8 cellular contexts compared by ENCODE assay signal in the genomic region with DNA sequence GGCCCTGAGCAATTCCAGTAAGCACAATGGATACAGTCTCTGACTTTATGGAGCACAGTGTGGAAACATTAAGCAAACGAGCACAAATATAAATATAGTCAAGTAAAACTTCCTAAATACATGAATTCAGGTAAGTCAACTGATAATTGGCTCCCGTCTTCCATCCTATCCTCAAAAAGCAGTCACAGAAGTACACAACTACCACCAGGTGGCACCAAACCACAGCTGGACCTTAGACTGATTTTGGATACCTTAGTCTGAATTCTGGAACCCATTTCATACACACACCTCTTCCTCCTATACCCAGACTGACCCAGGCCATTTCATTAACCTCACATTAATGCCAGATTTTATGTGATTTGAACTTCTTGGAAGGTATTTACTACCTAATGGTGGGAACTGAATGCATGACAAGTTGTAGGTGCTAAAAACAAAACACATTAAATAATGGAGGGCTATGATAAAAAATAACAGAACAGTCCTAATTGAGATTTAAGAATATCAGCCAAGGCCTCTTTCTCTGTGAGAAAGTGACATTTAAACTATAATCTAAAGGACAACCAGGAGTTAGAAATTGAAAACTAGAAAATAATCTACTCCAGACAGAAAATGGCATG.
DNase-seq lines count a peak whose midpoint lies in the region; ATAC-seq and TF ChIP-seq lines count a peak whose summit lies in the region.

No MANE protein-coding gene starts in this region.

- H3K27me3 ChIP-seq in lung (ENCODE audit: control insufficient read depth, insufficient read depth): no peaks in the 10 kb centered on the region

- no peaks in the 10 kb centered on the region for H3K27me3 Mint-ChIP-seq in activated CD4-positive, alpha-beta T cell treated with anti-CD3 and anti-CD28 coated beads, Interleukin-2, amount 10 ng/mL, durations not matched to agents 24 days and 14 days

- WGBS in lung, 2 donors: 11% methylated on average over 2 of the region's 2 CpGs

- H3K9me3 ChIP-seq in lung (ENCODE audit: control insufficient read depth in 2 of 2, insufficient read depth in 1 of 2, low read length in 1 of 2): no peaks in the 10 kb centered on the region

- H3K4me3 Mint-ChIP-seq in activated CD4-positive, alpha-beta T cell treated with anti-CD3 and anti-CD28 coated beads, Interleukin-2, amount 10 ng/mL, durations not matched to agents 24 days and 14 days: no peak overlapping the region

- H3K4me1 Mint-ChIP-seq in activated CD4-positive, alpha-beta T cell treated with anti-CD3 and anti-CD28 coated beads, Interleukin-2, amount 10 ng/mL, durations not matched to agents 24 days and 14 days: peaks cover 4% of the 10 kb centered on the region

- peak; percentile 86 for TF ChIP-seq CTCF in lung (IDR thresholded peaks at IDR 0.05; ENCODE audit: control extremely low read depth, extremely low read depth)

- no peaks in the 10 kb centered on the region for H3K4me1 ChIP-seq in lung (ENCODE audit: control insufficient read depth in 2 of 2, insufficient read depth in 2 of 2, low read length in 2 of 2)

- no peak overlapping the region for H3K4me3 ChIP-seq in lung

- H3K27ac Mint-ChIP-seq in activated CD4-positive, alpha-beta T cell treated with anti-CD3 and anti-CD28 coated beads, Interleukin-2, amount 10 ng/mL, durations not matched to agents 24 days and 14 days: no peak overlapping the region

- ATAC-seq in GM18909 (IDR thresholded peaks at IDR 0.05; ENCODE audit: poor library complexity, unreplicated experiment) (peak; percentile 80), HG03460 (IDR thresholded peaks at IDR 0.05; ENCODE audit: unreplicated experiment) (peak; percentile 88), lung (ENCODE audit: insufficient read depth, low FRiP score) (peak; percentile 69)

- H3K27ac ChIP-seq in lung (ENCODE audit: low read depth in 1 of 2, low read length in 1 of 2): no peak overlapping the region

- intact Hi-C loops in activated CD4-positive, alpha-beta T cell treated with anti-CD3 and anti-CD28 coated beads, Interleukin-2, amount 10 ng/mL, durations not matched to agents 24 days and 14 days (cut with micrococcal nuclease): loop anchor here (1.0 to 2.0 kb wide), 4 partner anchors 69 to 196 kb away; a partner anchor contains a TSS

- DNase-seq in Ammon's horn (ENCODE audit: low spot score) (peak; percentile 91), NCI-H524 treated with DMSO at 0.1 percent for 48 hours (lab: John Stamatoyannopoulos, UW) (peak; percentile 5), dermis blood vessel endothelial cell (peak; percentile 93), lung (ENCODE audit: low spot score) (peak; percentile 72)
- peak; percentile 90 for DNase-seq in activated CD4-positive, alpha-beta T cell treated with anti-CD3 and anti-CD28 coated beads, Interleukin-2, amount 10 ng/mL, durations not matched to agents 24 days and 14 days
- DNase-seq in stimulated activated CD8-positive, alpha-beta memory T cell treated with anti-CD3 and anti-CD28 coated beads, Interleukin-15, amount 100 ng/mL, for 1 hour (ENCODE audit: low read depth): peak; percentile 46

- peaks cover 0 to 3% of the 10 kb centered on the region in 2 donors for H3K36me3 ChIP-seq in lung (ENCODE audit: control insufficient read depth in 2 of 2, insufficient read depth in 2 of 2, low read length in 2 of 2)

- H3K36me3 Mint-ChIP-seq in activated CD4-positive, alpha-beta T cell treated with anti-CD3 and anti-CD28 coated beads, Interleukin-2, amount 10 ng/mL, durations not matched to agents 24 days and 14 days (ENCODE audit: low read depth): no peaks in the 10 kb centered on the region

- no peaks in the 10 kb centered on the region for H3K9me3 Mint-ChIP-seq in activated CD4-positive, alpha-beta T cell treated with anti-CD3 and anti-CD28 coated beads, Interleukin-2, amount 10 ng/mL, durations not matched to agents 24 days and 14 days

Comparison
In these comparisons a context has a peak if more than half of its experiments do, and no peak if none do; other contexts are left out.
1. DNase-seq: peak in every context shown above with its lines; median percentile 93 in dermis blood vessel endothelial cell; 91 in Ammon's horn; 90 in activated CD4-positive, alpha-beta T cell treated with anti-CD3 and anti-CD28 coated beads, Interleukin-2, amount 10 ng/mL, durations not matched to agents 24 days and 14 days; 72 in lung; 46 in stimulated activated CD8-positive, alpha-beta memory T cell treated with anti-CD3 and anti-CD28 coated beads, Interleukin-15, amount 100 ng/mL, for 1 hour; 5 in NCI-H524 treated with DMSO at 0.1 percent for 48 hours.